In the genomic region with DNA sequence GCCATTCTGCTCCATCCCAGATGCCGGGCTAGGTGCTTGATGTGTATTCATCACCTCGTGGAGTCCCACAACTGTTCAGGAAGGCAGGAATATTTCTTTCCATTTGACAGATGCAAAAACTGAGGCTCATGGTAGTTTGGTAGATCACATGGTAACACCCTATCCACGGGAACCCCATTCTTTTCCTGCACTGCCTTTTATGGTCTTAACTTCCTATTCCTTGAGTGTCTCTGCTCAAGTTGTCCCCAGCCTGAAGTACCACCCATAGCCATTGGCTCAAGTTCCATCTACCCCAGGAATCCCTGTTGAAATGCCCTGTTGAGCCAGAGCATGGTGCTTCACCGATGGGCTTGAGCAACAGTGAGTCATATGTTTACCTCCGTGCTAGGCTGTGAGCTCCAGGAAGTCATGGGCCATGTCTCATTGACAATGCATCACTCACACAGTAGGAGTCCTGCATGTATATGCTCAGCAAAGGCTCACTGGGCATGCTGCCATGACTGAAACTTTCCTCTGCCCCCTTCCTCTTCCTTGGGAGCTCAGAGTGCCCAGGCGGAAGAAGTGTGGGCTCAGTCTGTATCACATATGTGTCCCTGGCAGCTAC, we compare ENCODE assay signal across 11 cellular contexts.
DNase-seq lines count a peak whose midpoint lies in the region; ATAC-seq, FAIRE-seq and TF ChIP-seq lines count a peak whose summit lies in the region.
"Had no signal": no experiment of that assay in that cellular context is flagged by ENCODE, and none has a peak within 500 bp of the region (broad histone marks: within the 10 kb centered on the region; RNA-seq: fewer than 3 reads in every experiment).

No MANE protein-coding gene starts in this region.

- H3K18ac ChIP-seq in H1 (ENCODE audit: extremely low read depth, low read length) (no peak overlapping the region), trophoblast cell (ENCODE audit: low read length) (no peak overlapping the region)

- H3K27ac Mint-ChIP-seq in activated naive CD8-positive, alpha-beta T cell treated with anti-CD3 and anti-CD28 coated beads, Interleukin-2, amount 50 U/mL, for 24 hours = no peak overlapping the region
- H3K27ac Mint-ChIP-seq: type B pancreatic cell had no signal

- no peaks in the 10 kb centered on the region for H3K4me1 Mint-ChIP-seq in activated naive CD8-positive, alpha-beta T cell treated with anti-CD3 and anti-CD28 coated beads, Interleukin-2, amount 50 U/mL, for 24 hours

- WGBS in H1 (ENCODE audit: extremely low coverage in 1 of 2, insufficient coverage in 1 of 2, insufficient read length in 1 of 2, insufficient replicate concordance in 2 of 2, low coverage in 1 of 2, low lambda C conversion rate in 2 of 2, missing lambda C conversion rate in 1 of 2), 2 experiments = 87% methylated on average over 6 of the region's 6 CpGs; no CpG with 5 or more reads in 1 of the 2 experiments
- no CpG with 5 or more reads among the region's 6 CpGs for WGBS in trophoblast cell (ENCODE audit: extremely low coverage, insufficient coverage, insufficient read length)

- H3K4me1 ChIP-seq in H1 (replicated peaks in 1 of 4; ENCODE audit: control insufficient read depth in 3 of 4, insufficient read depth in 4 of 4, low read length in 3 of 4) (no peaks in the 10 kb centered on the region), trophoblast cell (ENCODE audit: control insufficient read depth in 1 of 2, insufficient read depth in 2 of 2, low read length in 2 of 2) (peaks cover 3 to 5% of the 10 kb centered on the region in 2 experiments)

- H3K23me2 ChIP-seq in H1 (ENCODE audit: low read depth, low read length) = no peaks in the 10 kb centered on the region

- H3K9me3 ChIP-seq in H1 (ENCODE audit: insufficient read depth in 2 of 2, low read depth in 1 of 2, low read length in 1 of 2) (no peaks in the 10 kb centered on the region), trophoblast cell (ENCODE audit: insufficient read depth, low read depth, low read length) (peaks cover 7% of the 10 kb centered on the region)

- TF ChIP-seq EP300 in H1 (IDR thresholded peaks at IDR 0.05; ENCODE audit: borderline replicate concordance in 1 of 2, low read depth in 2 of 2, low read length in 2 of 2) = no peak

- no peak overlapping the region for H2BK5ac ChIP-seq in H1 (ENCODE audit: low read depth, low read length)
- H2BK5ac ChIP-seq in trophoblast cell (ENCODE audit: low read depth, low read length, poor library complexity) = no peak overlapping the region

- no peak for ATAC-seq in activated naive CD8-positive, alpha-beta T cell treated with anti-CD3 and anti-CD28 coated beads, Interleukin-2, amount 50 U/mL, for 24 hours
- ATAC-seq in GM18517 (IDR thresholded peaks at IDR 0.05; ENCODE audit: unreplicated experiment) = no peak

- no peak overlapping the region for H3K27ac ChIP-seq in H1 (ENCODE audit: low read depth, low read length)
- no peak overlapping the region for H3K27ac ChIP-seq in trophoblast cell (ENCODE audit: low read depth, low read length)
- H3K27ac ChIP-seq: SK-N-MC had no signal

- H3K9me3 Mint-ChIP-seq in activated naive CD8-positive, alpha-beta T cell treated with anti-CD3 and anti-CD28 coated beads, Interleukin-2, amount 50 U/mL, for 24 hours = peaks cover 7% of the 10 kb centered on the region

- H3K79me2 ChIP-seq in H1 (ENCODE audit: control insufficient read depth in 1 of 2, insufficient read depth in 2 of 2, low read length in 2 of 2) (no peaks in the 10 kb centered on the region), trophoblast cell (ENCODE audit: control insufficient read depth, insufficient read depth, low read length, poor library complexity) (no peaks in the 10 kb centered on the region)

- H3K9ac ChIP-seq in H1 (replicated peaks in 1 of 4; ENCODE audit: extremely low read depth in 1 of 4, low read depth in 3 of 4, low read length in 3 of 4) (no peak overlapping the region), trophoblast cell (ENCODE audit: low read length) (no peak overlapping the region)

- DNase-seq in ELR (ENCODE audit: low read depth) (peak; percentile 96), NCI-H226 (peak; percentile 83), H1 (ENCODE audit: low read depth in 1 of 2, low spot score in 2 of 2) (no peak), trophoblast cell (peak; percentile 55 to 81), H7 (no peak)
- no peak for DNase-seq in activated naive CD8-positive, alpha-beta T cell treated with anti-CD3 and anti-CD28 coated beads, Interleukin-2, amount 50 U/mL, for 24 hours
- DNase-seq: effector CD8-positive, alpha-beta T cell; stimulated activated CD4-positive, alpha-beta T cell treated with anti-CD3 and anti-CD28 coated beads, Interleukin-15, amount 100 ng/mL, for 24 hours had no signal

- H3K4me3 ChIP-seq in H1 (ENCODE audit: extremely low read depth in 1 of 4, insufficient read depth in 2 of 4, low read depth in 3 of 4, low read length in 4 of 4) (no peak overlapping the region), trophoblast cell (ENCODE audit: low read depth, low read length) (no peak overlapping the region), H7 (ENCODE audit: insufficient read depth, low read depth, low read length) (no peak overlapping the region)
- H3K4me3 ChIP-seq: SK-N-MC had no signal

- H3K23ac ChIP-seq in H1 (ENCODE audit: insufficient read length) (no peak overlapping the region), trophoblast cell (ENCODE audit: low read length) (no peak overlapping the region)

- no peaks in the 10 kb centered on the region for H3K27me3 ChIP-seq in H1 (replicated peaks in 1 of 4; ENCODE audit: control insufficient read depth in 3 of 4, extremely low read depth in 1 of 4, insufficient read depth in 3 of 4, low read length in 3 of 4)
- no peaks in the 10 kb centered on the region for H3K27me3 ChIP-seq in trophoblast cell (ENCODE audit: insufficient read depth, low read length)
- H3K27me3 ChIP-seq in H7 (ENCODE audit: control insufficient read depth, insufficient read depth, low read length) = no peaks in the 10 kb centered on the region; the same call in 1 of the 2 replicates

- no peaks in the 10 kb centered on the region for H3K79me1 ChIP-seq in H1 (ENCODE audit: low read depth, low read length)
- H3K79me1 ChIP-seq in trophoblast cell (ENCODE audit: low read length) = no peaks in the 10 kb centered on the region

- H4K12ac ChIP-seq in trophoblast cell (ENCODE audit: low read depth, low read length) = no peak overlapping the region

- H3K56ac ChIP-seq in H1 (replicated peaks; ENCODE audit: insufficient read length, low read depth, low read length) = no peak overlapping the region

- no peak overlapping the region for H4K8ac ChIP-seq in H1 (ENCODE audit: extremely low read depth, insufficient read depth, low read length)
- H4K8ac ChIP-seq in trophoblast cell (ENCODE audit: low read depth, low read length) = no peak overlapping the region

- no peak for TF ChIP-seq RAD21 in H1 (IDR thresholded peaks at IDR 0.05 in 1 of 2, conservative IDR thresholded peaks at IDR 0.05 in 1 of 2; ENCODE audit: low read depth in 2 of 2, low read length in 2 of 2)

- H4K91ac ChIP-seq in H1 (replicated peaks; ENCODE audit: insufficient read length, low read length) = no peak overlapping the region
- H4K91ac ChIP-seq in trophoblast cell (ENCODE audit: low read depth, low read length) = no peak overlapping the region

- H3K27me3 Mint-ChIP-seq in activated naive CD8-positive, alpha-beta T cell treated with anti-CD3 and anti-CD28 coated beads, Interleukin-2, amount 50 U/mL, for 24 hours = no peaks in the 10 kb centered on the region

- no peak overlapping the region for H3K4ac ChIP-seq in H1 (replicated peaks; ENCODE audit: insufficient read length, low read depth, low read length)
- no peak overlapping the region for H3K4ac ChIP-seq in trophoblast cell (ENCODE audit: low read depth, low read length)

- no peaks in the 10 kb centered on the region for H4K20me1 ChIP-seq in H1 (replicated peaks in 1 of 2; ENCODE audit: control insufficient read depth in 1 of 2, insufficient read depth in 2 of 2, low read length in 2 of 2)

- H3K36me3 ChIP-seq in H1 (ENCODE audit: control insufficient read depth in 2 of 4, insufficient read depth in 4 of 4, low read length in 3 of 4) = no peaks in the 10 kb centered on the region
- no peaks in the 10 kb centered on the region for H3K36me3 ChIP-seq in trophoblast cell (ENCODE audit: control insufficient read depth in 1 of 2, insufficient read depth in 2 of 2, low read length in 2 of 2)
- H3K36me3 ChIP-seq in H7 (replicated peaks; ENCODE audit: control insufficient read depth, insufficient read depth, low read length) = no peaks in the 10 kb centered on the region

- FAIRE-seq in H1 (lab: Jason Lieb, UNC) = no peak

- no peak overlapping the region for H2AFZ ChIP-seq in H1 (ENCODE audit: low read length)
- H2AFZ ChIP-seq in trophoblast cell (ENCODE audit: insufficient read depth, low read length, poor library complexity) = no peak overlapping the region

- H2AK5ac ChIP-seq in H1 (ENCODE audit: low read depth, low read length) (no peak overlapping the region), trophoblast cell (ENCODE audit: low read length) (no peak overlapping the region)

- no peaks in the 10 kb centered on the region for H3K36me3 Mint-ChIP-seq in activated naive CD8-positive, alpha-beta T cell treated with anti-CD3 and anti-CD28 coated beads, Interleukin-2, amount 50 U/mL, for 24 hours (ENCODE audit: low read depth)
- H3K36me3 Mint-ChIP-seq: type B pancreatic cell had no signal

- H2BK120ac ChIP-seq in H1 (replicated peaks; ENCODE audit: low read depth, low read length) (no peak overlapping the region), trophoblast cell (ENCODE audit: insufficient read depth, low read length, poor library complexity) (no peak overlapping the region)

- H3K14ac ChIP-seq in H1 (ENCODE audit: insufficient read length) (no peak overlapping the region), trophoblast cell (ENCODE audit: low read length) (no peak overlapping the region)

- H3K4me2 ChIP-seq in H1 (ENCODE audit: insufficient read depth in 1 of 2, low read depth in 2 of 2, low read length in 2 of 2) (no peak overlapping the region), trophoblast cell (ENCODE audit: low read length) (no peak overlapping the region)

- H3K4me3 Mint-ChIP-seq in activated naive CD8-positive, alpha-beta T cell treated with anti-CD3 and anti-CD28 coated beads, Interleukin-2, amount 50 U/mL, for 24 hours = no peak overlapping the region
- H3K4me3 Mint-ChIP-seq: type B pancreatic cell had no signal

- no peak for TF ChIP-seq POLR2A in H1 (IDR thresholded peaks at IDR 0.05; ENCODE audit: control extremely low read depth in 1 of 2, low read depth in 2 of 2, low read length in 2 of 2)

- CTCF ChIA-PET in H1 (lab: Charles Lee; ENCODE audit: partially characterized antibody) = interaction anchor here (1.5 to 2.9 kb wide), 2 partner anchors 44 to 76 kb away, joined by 3 to 7 read pairs; no protein-coding TSS in a partner anchor

- H4K5ac ChIP-seq in H1 (ENCODE audit: insufficient read length, low read depth, low read length) = no peak overlapping the region

- no peak overlapping the region for H2BK15ac ChIP-seq in H1 (ENCODE audit: low read length)

- H2BK20ac ChIP-seq in H1 (ENCODE audit: low read length) = no peak overlapping the region

- POLR2A ChIA-PET in H1 (lab: Charles Lee; ENCODE audit: partially characterized antibody) = no interaction called here

- no peak overlapping the region for H2BK12ac ChIP-seq in H1 (ENCODE audit: low read depth, low read length)
- no peak overlapping the region for H2BK12ac ChIP-seq in trophoblast cell (ENCODE audit: low read length)

- no peak for TF ChIP-seq CTCF in H1 (IDR thresholded peaks at IDR 0.05; ENCODE audit: control extremely low read depth in 1 of 3, insufficient read depth in 1 of 3, low read depth in 1 of 3, low read length in 3 of 3)

Comparison
In these comparisons a context has a peak if more than half of its experiments do, and no peak if none do; other contexts are left out.
1. DNase-seq: peak in ELR (single experiment), NCI-H226 (single experiment) and trophoblast cell (2 of 2); none in H1 (0 of 2), H7 (single experiment) and activated naive CD8-positive, alpha-beta T cell treated with anti-CD3 and anti-CD28 coated beads, Interleukin-2, amount 50 U/mL, for 24 hours (single experiment).